32 cellular contexts compared by ENCODE assay signal in the genomic region with DNA sequence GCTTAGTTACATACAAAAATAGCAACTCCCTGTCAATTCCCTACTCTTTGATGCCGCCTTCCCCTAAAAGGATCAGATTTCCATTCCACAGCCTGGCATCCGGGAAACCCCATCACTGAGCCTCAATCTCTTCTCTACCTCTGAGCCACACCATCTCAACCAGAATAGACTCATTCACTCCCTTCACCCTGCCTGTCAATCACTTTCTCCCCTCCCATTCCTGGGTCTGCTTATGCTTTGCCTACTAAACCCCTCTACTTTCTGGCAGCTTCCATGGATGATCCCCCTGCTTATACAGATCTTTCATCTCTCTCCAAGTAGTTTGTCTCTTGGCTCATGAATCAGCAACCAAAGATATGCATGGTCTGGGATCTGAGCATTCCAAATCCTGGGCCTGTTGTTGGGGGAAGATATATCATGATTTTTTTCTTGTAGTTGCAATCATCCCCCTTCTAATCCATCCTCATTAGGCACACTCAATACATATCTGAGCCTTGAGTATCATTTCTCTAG. TPM values are rescaled to one million over a fixed set of nuclear protein-coding genes. Genes with fewer than 3 reads are reported as not detected.
A peak's percentile ranks its signal among the peaks of the same experiment; 100 is the strongest.
DNase-seq lines count a peak whose midpoint lies in the region; ATAC-seq, FAIRE-seq and TF ChIP-seq lines count a peak whose summit lies in the region.
"Had no signal": no experiment of that assay in that cellular context is flagged by ENCODE, and none has a peak within 500 bp of the region (broad histone marks: within the 10 kb centered on the region; RNA-seq: fewer than 3 reads in every experiment).

No MANE protein-coding gene starts in this region.

- no peak overlapping the region for H3K27ac Mint-ChIP-seq in activated naive CD4-positive, alpha-beta T cell treated with anti-CD3 and anti-CD28 coated beads, Interleukin-2, amount 50 U/mL, for 24 hours
- no peak overlapping the region for H3K27ac Mint-ChIP-seq in activated naive CD4-positive, alpha-beta T cell treated with anti-CD3 and anti-CD28 coated beads for 36 hours
- H3K27ac Mint-ChIP-seq in astrocyte (ENCODE audit: unreplicated experiment), result no peak overlapping the region
- H3K27ac Mint-ChIP-seq in type B pancreatic cell, result no peak overlapping the region
- H3K27ac Mint-ChIP-seq: activated T-helper 2 cell treated with anti-CD3 and anti-CD28 coated beads, Interferon-gamma antibody, Interleukin-2, Interleukin-4, amounts not matched to agents 10 μg/mL and 5 μg/mL and 100 μg/mL, durations not matched to agents 14 hours and 24 hours and 36 hours; GM23338; memory B cell had no signal

- H3K27me3 ChIP-seq in astrocyte (ENCODE audit: insufficient read depth, low read length), result no peaks in the 10 kb centered on the region
- no peaks in the 10 kb centered on the region for H3K27me3 ChIP-seq in right lobe of liver
- H3K27me3 ChIP-seq: adrenal gland, gastroesophageal sphincter, upper lobe of right lung had no signal

- intact Hi-C loops in activated naive CD4-positive, alpha-beta T cell treated with anti-CD3 and anti-CD28 coated beads for 36 hours (cut with micrococcal nuclease), result no loop called here
- intact Hi-C loops in right lobe of liver (cut with DNase I), result no loop called here

- peaks cover 6% of the 10 kb centered on the region for H4K20me1 ChIP-seq in astrocyte (ENCODE audit: insufficient read depth, low read length)

- CTCF ChIA-PET in activated naive CD4-positive, alpha-beta T cell treated with anti-CD3 and anti-CD28 coated beads for 36 hours (lab: Charles Lee), result no interaction called here

- WGBS in right lobe of liver (ENCODE audit: insufficient coverage, low coverage, low lambda C conversion rate, missing lambda C conversion rate), result 83% methylated on average over 2 of the region's 2 CpGs

- TF ChIP-seq CTCF in astrocyte (IDR thresholded peaks at IDR 0.05; ENCODE audit: insufficient read depth, low read depth, low read length) (no peak), right lobe of liver (IDR thresholded peaks at IDR 0.05) (no peak), type B pancreatic cell (conservative IDR thresholded peaks at IDR 0.05) (no peak)

- H3K27ac ChIP-seq in astrocyte (ENCODE audit: low read depth, low read length), result no peak overlapping the region
- H3K27ac ChIP-seq in right lobe of liver, result peak overlapping the region in 2 of 3 donors; percentile 70 to 93
- H3K27ac ChIP-seq in caudate nucleus (ENCODE audit: low read depth, low read length), result no peak overlapping the region
- H3K27ac ChIP-seq: prostate gland, upper lobe of right lung had no signal

- H3K4me3 Mint-ChIP-seq in activated naive CD4-positive, alpha-beta T cell treated with anti-CD3 and anti-CD28 coated beads, Interleukin-2, amount 50 U/mL, for 24 hours, result peak overlapping the region; percentile 35
- H3K4me3 Mint-ChIP-seq in activated naive CD4-positive, alpha-beta T cell treated with anti-CD3 and anti-CD28 coated beads for 36 hours, result no peak overlapping the region
- H3K4me3 Mint-ChIP-seq in astrocyte (ENCODE audit: unreplicated experiment) (peak overlapping the region; percentile 5), type B pancreatic cell (peak overlapping the region; percentile 78)
- H3K4me3 Mint-ChIP-seq: activated CD4-positive, alpha-beta T cell treated with anti-CD3 and anti-CD28 coated beads, Interleukin-2, amount 10 ng/mL, durations not matched to agents 7 days and 5 days had no signal

- no peak overlapping the region for H3K9ac ChIP-seq in astrocyte (ENCODE audit: low read length)
- H3K9ac ChIP-seq: BLaER1 had no signal

- H3K4me2 ChIP-seq in astrocyte (ENCODE audit: low read length), result peak overlapping the region; percentile 19
- H3K4me2 ChIP-seq: GM23338 had no signal

- H3K4me1 Mint-ChIP-seq in activated naive CD4-positive, alpha-beta T cell treated with anti-CD3 and anti-CD28 coated beads, Interleukin-2, amount 50 U/mL, for 24 hours, result peaks cover 16% of the 10 kb centered on the region
- H3K4me1 Mint-ChIP-seq in activated naive CD4-positive, alpha-beta T cell treated with anti-CD3 and anti-CD28 coated beads for 36 hours (ENCODE audit: low read depth), result peaks cover 12% of the 10 kb centered on the region
- H3K4me1 Mint-ChIP-seq in astrocyte (ENCODE audit: low read depth, unreplicated experiment) (peaks cover 7% of the 10 kb centered on the region), type B pancreatic cell (ENCODE audit: unreplicated experiment) (peaks cover 9% of the 10 kb centered on the region)

- no peak for ATAC-seq in right lobe of liver
- ATAC-seq: gastroesophageal sphincter, GM23338, upper lobe of right lung had no signal

- no peaks in the 10 kb centered on the region for H3K27me3 Mint-ChIP-seq in activated naive CD4-positive, alpha-beta T cell treated with anti-CD3 and anti-CD28 coated beads, Interleukin-2, amount 50 U/mL, for 24 hours
- H3K27me3 Mint-ChIP-seq in activated naive CD4-positive, alpha-beta T cell treated with anti-CD3 and anti-CD28 coated beads for 36 hours (ENCODE audit: low read depth), result no peaks in the 10 kb centered on the region
- H3K27me3 Mint-ChIP-seq in astrocyte (ENCODE audit: low read depth, unreplicated experiment) (no peaks in the 10 kb centered on the region), type B pancreatic cell (no peaks in the 10 kb centered on the region)
- H3K27me3 Mint-ChIP-seq: activated CD4-positive, alpha-beta T cell treated with anti-CD3 and anti-CD28 coated beads, Interleukin-2, amount 10 ng/mL, durations not matched to agents 7 days and 5 days; central memory CD8-positive, alpha-beta T cell; memory B cell had no signal

- H3K9me3 Mint-ChIP-seq in activated naive CD4-positive, alpha-beta T cell treated with anti-CD3 and anti-CD28 coated beads, Interleukin-2, amount 50 U/mL, for 24 hours, result no peaks in the 10 kb centered on the region
- no peaks in the 10 kb centered on the region for H3K9me3 Mint-ChIP-seq in activated naive CD4-positive, alpha-beta T cell treated with anti-CD3 and anti-CD28 coated beads for 36 hours
- no peaks in the 10 kb centered on the region for H3K9me3 Mint-ChIP-seq in astrocyte (ENCODE audit: unreplicated experiment)
- no peaks in the 10 kb centered on the region for H3K9me3 Mint-ChIP-seq in type B pancreatic cell
- H3K9me3 Mint-ChIP-seq: activated CD4-positive, alpha-beta T cell treated with anti-CD3 and anti-CD28 coated beads, Interleukin-2, amount 10 ng/mL, durations not matched to agents 7 days and 5 days; activated T-helper 2 cell treated with anti-CD3 and anti-CD28 coated beads, Interferon-gamma antibody, Interleukin-2, Interleukin-4, amounts not matched to agents 10 μg/mL and 5 μg/mL and 100 μg/mL, durations not matched to agents 14 hours and 24 hours and 36 hours; central memory CD8-positive, alpha-beta T cell; GM23338; memory B cell had no signal

- peaks cover 3% of the 10 kb centered on the region for H3K4me1 ChIP-seq in astrocyte (ENCODE audit: insufficient read depth, low read length)
- peaks cover 0 to 21% (median 0%) of the 10 kb centered on the region in 4 donors for H3K4me1 ChIP-seq in right lobe of liver
- H3K4me1 ChIP-seq: prostate gland, upper lobe of right lung had no signal

- no peak for TF ChIP-seq POLR2A in right lobe of liver (IDR thresholded peaks at IDR 0.05)

- H3K36me3 Mint-ChIP-seq in activated naive CD4-positive, alpha-beta T cell treated with anti-CD3 and anti-CD28 coated beads, Interleukin-2, amount 50 U/mL, for 24 hours, result no peaks in the 10 kb centered on the region
- H3K36me3 Mint-ChIP-seq in activated naive CD4-positive, alpha-beta T cell treated with anti-CD3 and anti-CD28 coated beads for 36 hours (ENCODE audit: low read depth), result no peaks in the 10 kb centered on the region
- H3K36me3 Mint-ChIP-seq in astrocyte (ENCODE audit: low read depth, unreplicated experiment), result peaks cover 2% of the 10 kb centered on the region
- no peaks in the 10 kb centered on the region for H3K36me3 Mint-ChIP-seq in type B pancreatic cell
- H3K36me3 Mint-ChIP-seq: memory B cell had no signal

- H3K36me3 ChIP-seq in astrocyte (ENCODE audit: insufficient read depth, low read length), result no peaks in the 10 kb centered on the region
- no peaks in the 10 kb centered on the region for H3K36me3 ChIP-seq in right lobe of liver
- H3K36me3 ChIP-seq: adrenal gland, BLaER1, gastroesophageal sphincter, prostate gland, stomach, upper lobe of right lung had no signal

- DNase-seq in activated naive CD4-positive, alpha-beta T cell treated with anti-CD3 and anti-CD28 coated beads for 36 hours, result no peak
- peak; percentile 55 for DNase-seq in astrocyte (ENCODE audit: low read depth)
- DNase-seq in right lobe of liver, result no peak
- DNase-seq in type B pancreatic cell (ENCODE audit: extremely low spot score, unreplicated experiment), result no peak
- DNase-seq in activated gamma-delta T cell treated with Interleukin-2 at 50 U/mL for 16 hours, result no peak
- no peak for DNase-seq in caudate nucleus (lab: John Stamatoyannopoulos, UW)
- DNase-seq in SHP77 treated with DMSO at 0.1 percent for 48 hours (lab: John Stamatoyannopoulos, UW), result no peak
- DNase-seq: activated CD4-positive, alpha-beta T cell treated with anti-CD3 and anti-CD28 coated beads, Interleukin-2, amount 10 ng/mL, durations not matched to agents 7 days and 5 days; activated CD8-positive, alpha-beta memory T cell treated with anti-CD3 and anti-CD28 coated beads, Interleukin-2, amount 50 U/mL, for 4 hours; adrenal gland; effector CD4-positive, alpha-beta T cell; erythroblast; GDM1; KG1; NCI-H2029; NCI-H345; stimulated activated CD4-positive, alpha-beta T cell treated with anti-CD3 and anti-CD28 coated beads, Interleukin-4, amount 100 ng/mL, for 4 hours; T-helper 2 cell; upper lobe of right lung had no signal

- H3K79me2 ChIP-seq in astrocyte (ENCODE audit: insufficient read depth, low read length), result no peaks in the 10 kb centered on the region

- peak; percentile 50 for FAIRE-seq in astrocyte (lab: Jason Lieb, UNC)
- FAIRE-seq: A204.1, D721Med, GM19239 had no signal

- no peak overlapping the region for H2AFZ ChIP-seq in astrocyte (ENCODE audit: low read depth, low read length)
- H2AFZ ChIP-seq: GM23338 had no signal

- H3K9me3 ChIP-seq in astrocyte (ENCODE audit: insufficient read depth, low read depth, low read length) (no peaks in the 10 kb centered on the region), right lobe of liver (no peaks in the 10 kb centered on the region)
- H3K9me3 ChIP-seq: adrenal gland, gastroesophageal sphincter, prostate gland, stomach, upper lobe of right lung had no signal

- H3K4me3 ChIP-seq in astrocyte (ENCODE audit: insufficient read depth, low read depth, low read length) (no peak overlapping the region), right lobe of liver (no peak overlapping the region)
- H3K4me3 ChIP-seq: GM23338, prostate gland, upper lobe of right lung had no signal

RNA-seq across cellular contexts. Expression of gene AMER1, which starts 2.6 kb away (rescaled TPM):
- 1 to 10 TPM; 2.2 to 2.4 TPM for total RNA-seq in activated naive CD4-positive, alpha-beta T cell treated with anti-CD3 and anti-CD28 coated beads for 36 hours
- total RNA-seq in astrocyte (5.4 and 6.5 TPM in 2 replicates), right lobe of liver (1 to 10 TPM; 1.6 to 4.9 (median 2.6) TPM), type B pancreatic cell (ENCODE audit: low replicate concordance) (8.9 and 11.7 TPM in 2 replicates)

RNA-seq across cellular contexts. Expression of gene ASB12, which starts 27.5 kb away (rescaled TPM):
- total RNA-seq in activated naive CD4-positive, alpha-beta T cell treated with anti-CD3 and anti-CD28 coated beads for 36 hours, result under 1 TPM in 1 of 2 experiments, not detected in 1; 0.17 TPM
- total RNA-seq in astrocyte (0.16 TPM in 1 of 2 replicates, not detected in the other), right lobe of liver (under 1 TPM in 1 of 6 experiments, not detected in 5; 0.18 TPM), type B pancreatic cell (ENCODE audit: low replicate concordance) (0.63 TPM in 1 of 2 replicates, not detected in the other)
- total RNA-seq: activated CD4-positive, alpha-beta T cell treated with anti-CD3 and anti-CD28 coated beads, Interleukin-2, amount 10 ng/mL, durations not matched to agents 7 days and 5 days; activated T-helper 2 cell treated with anti-CD3 and anti-CD28 coated beads, Interferon-gamma antibody, Interleukin-2, Interleukin-4, amounts not matched to agents 10 μg/mL and 5 μg/mL and 100 μg/mL, durations not matched to agents 14 hours and 24 hours and 36 hours; gastroesophageal sphincter; kidney epithelial cell; prostate gland; stomach had no signal

Comparison
In these comparisons a context has a peak if more than half of its experiments do, and no peak if none do; other contexts are left out.
1. H3K27ac ChIP-seq: peak in right lobe of liver (2 of 3); none in astrocyte (single experiment) and caudate nucleus (single experiment).